In genomic region chr7:107312418-107312817, GRCh38 we compare ENCODE assay signal across 15 cellular contexts.
"Had no signal": no experiment of that assay in that cellular context is flagged by ENCODE, and none has a peak within 500 bp of the region (broad histone marks: within the 10 kb centered on the region; RNA-seq: fewer than 3 reads in every experiment).

No MANE protein-coding gene starts in this region.

- H3K9me3 Mint-ChIP-seq: natural killer cell treated with Interleukin-12 subunit alpha and Interleukin-12 subunit beta and Interleukin-15 and Interleukin-18, amount 100 ng/mL, for 72 hours had no signal

- H3K27me3 Mint-ChIP-seq: activated naive CD8-positive, alpha-beta T cell treated with anti-CD3 and anti-CD28 coated beads for 36 hours; natural killer cell treated with Interleukin-12 subunit alpha and Interleukin-12 subunit beta and Interleukin-15 and Interleukin-18, amount 100 ng/mL, for 72 hours had no signal

- DNase-seq: activated CD4-positive, CD25-positive, alpha-beta regulatory T cell; activated effector memory CD4-positive, alpha-beta T cell treated with anti-CD3 and anti-CD28 coated beads, Interleukin-2, amount 50 U/mL, for 16 hours; activated naive CD8-positive, alpha-beta T cell treated with anti-CD3 and anti-CD28 coated beads for 36 hours; anterior cingulate cortex; colonic mucosa; effector CD4-positive, alpha-beta T cell; left cardiac atrium; lower lobe of right lung; ovary; stimulated activated CD4-positive, alpha-beta T cell treated with anti-CD3 and anti-CD28 coated beads, Interleukin-12 subunit alpha, Interleukin-12 subunit beta, amount 100 ng/mL, for 4 hours; stimulated activated naive CD4-positive, alpha-beta T cell treated with Interleukin-2 at 50 U/mL for 16 hours; T-helper 2 cell; upper lobe of left lung had no signal

- H3K27ac Mint-ChIP-seq: activated naive CD8-positive, alpha-beta T cell treated with anti-CD3 and anti-CD28 coated beads for 36 hours; natural killer cell treated with Interleukin-12 subunit alpha and Interleukin-12 subunit beta and Interleukin-15 and Interleukin-18, amount 100 ng/mL, for 72 hours had no signal

- H3K4me3 Mint-ChIP-seq: activated naive CD8-positive, alpha-beta T cell treated with anti-CD3 and anti-CD28 coated beads for 36 hours; natural killer cell treated with Interleukin-12 subunit alpha and Interleukin-12 subunit beta and Interleukin-15 and Interleukin-18, amount 100 ng/mL, for 72 hours had no signal

- H3K4me3 ChIP-seq: cardiac muscle cell, colonic mucosa, lower lobe of right lung, ovary, upper lobe of left lung had no signal

- H3K4me1 Mint-ChIP-seq: activated naive CD8-positive, alpha-beta T cell treated with anti-CD3 and anti-CD28 coated beads for 36 hours had no signal

- ATAC-seq: left cardiac atrium, lower lobe of right lung had no signal
